ENCODE assay signal across 8 cellular contexts in the genomic region with DNA sequence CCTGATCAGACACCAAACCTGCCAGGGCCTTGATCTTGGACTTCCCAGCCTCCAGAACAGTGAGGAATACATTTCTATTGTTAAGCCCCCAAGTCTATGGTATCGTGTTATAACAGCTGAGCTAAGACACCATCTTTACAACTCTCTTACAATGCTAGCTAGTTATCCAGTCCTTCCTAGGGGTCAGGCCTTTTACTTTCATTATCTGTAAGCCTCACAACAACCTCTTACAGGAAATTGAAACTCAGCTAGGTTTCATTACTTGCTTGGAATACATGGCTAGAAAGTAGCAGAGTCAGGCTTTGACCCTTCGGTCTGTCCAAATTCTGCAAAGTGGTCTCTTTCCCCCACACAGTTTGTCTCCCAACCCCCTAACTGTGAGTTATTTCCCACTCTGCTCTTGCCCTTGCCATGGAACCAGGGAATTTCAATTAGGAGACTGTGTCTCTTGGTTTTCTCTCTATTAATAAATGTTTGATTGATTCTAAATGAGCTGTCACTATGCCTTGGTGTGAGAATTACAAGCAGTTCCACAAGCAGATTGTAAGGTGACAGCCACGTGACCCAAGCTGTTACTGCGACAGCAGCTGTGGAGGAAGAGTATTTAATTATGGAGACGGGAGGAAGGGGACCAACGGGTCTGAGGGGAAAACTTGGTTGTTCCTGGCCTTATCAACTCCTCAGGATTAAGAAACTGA. TPM values are rescaled to one million over a fixed set of nuclear protein-coding genes. Genes with fewer than 3 reads are reported as not detected.
DNase-seq lines count a peak whose midpoint lies in the region; ATAC-seq and TF ChIP-seq lines count a peak whose summit lies in the region.

No MANE protein-coding gene starts in this region.

- H3K27me3 Mint-ChIP-seq in endothelial cell (ENCODE audit: unreplicated experiment) = no peaks in the 10 kb centered on the region

- peak overlapping the region in 3 of 4 donors; percentile 34 to 73 (median 43) for H3K27ac ChIP-seq in gastroesophageal sphincter
- no peak overlapping the region for H3K27ac ChIP-seq in PC-3 (ENCODE audit: low read length)

- no peak for TF ChIP-seq POLR2A in gastroesophageal sphincter (IDR thresholded peaks at IDR 0.05)

- intact Hi-C loops in PC-3 (cut with micrococcal nuclease) = no loop called here

- WGBS in gastroesophageal sphincter (ENCODE audit: low coverage in 1 of 2), 2 donors = 71 to 80% methylated on average over 5 to 6 of the region's 6 CpGs

- no peaks in the 10 kb centered on the region for H3K36me3 Mint-ChIP-seq in endothelial cell (ENCODE audit: low read depth, unreplicated experiment)

- no peak overlapping the region for H3K27ac Mint-ChIP-seq in endothelial cell (ENCODE audit: unreplicated experiment)

- no peaks in the 10 kb centered on the region for H4K20me1 ChIP-seq in PC-3 (ENCODE audit: low read length)

- no peak overlapping the region for H2AFZ ChIP-seq in PC-3 (ENCODE audit: low read length)

- BruUV-seq in PC-3 (replicated peaks; lab: Mats Ljungman, UMichigan) = no TSS peak

- H3K4me1 ChIP-seq in gastroesophageal sphincter (peaks cover 0 to 48% (median 0%) of the 10 kb centered on the region in 3 donors), PC-3 (ENCODE audit: insufficient read depth, low read length) (peaks cover 2% of the 10 kb centered on the region; the same call in 1 of the 2 replicates)

- TF ChIP-seq EP300 in gastroesophageal sphincter (IDR thresholded peaks at IDR 0.05) = no peak

- CTCF ChIA-PET in PC-3 (lab: Charles Lee) = interaction anchor here (0.6 kb wide), 1 partner anchor 130 kb away, joined by 3 read pairs; no protein-coding TSS in a partner anchor

- no peaks in the 10 kb centered on the region for H3K27me3 ChIP-seq in gastroesophageal sphincter
- H3K27me3 ChIP-seq in PC-3 (ENCODE audit: low read length) = no peaks in the 10 kb centered on the region

- H3K79me2 ChIP-seq in PC-3 (ENCODE audit: low read length) = no peaks in the 10 kb centered on the region

- DNase-seq in GM10266 (ENCODE audit: extremely low spot score) (peak; percentile 47), NCI-H526 treated with DMSO at 0.1 percent for 48 hours (lab: John Stamatoyannopoulos, UW) (no peak), NCI-H1436 treated with DMSO at 0.1 percent for 48 hours (lab: John Stamatoyannopoulos, UW) (no peak), PC-3 (no peak), endothelial cell (ENCODE audit: low spot score) (no peak)

- H3K9me3 ChIP-seq in gastroesophageal sphincter = no peaks in the 10 kb centered on the region
- H3K9me3 ChIP-seq in PC-3 (ENCODE audit: low read length) = no peaks in the 10 kb centered on the region

- TF ChIP-seq CTCF in GM10266 (IDR thresholded peaks at IDR 0.05; ENCODE audit: control insufficient read depth, insufficient read depth, low read depth, missing control alignments) = no peak
- TF ChIP-seq CTCF in gastroesophageal sphincter (IDR thresholded peaks at IDR 0.05) = no peak
- no peak for TF ChIP-seq CTCF in PC-3 (conservative IDR thresholded peaks at IDR 0.05; ENCODE audit: low read depth, low read length)
- TF ChIP-seq CTCF in endothelial cell (IDR thresholded peaks at IDR 0.05; ENCODE audit: unreplicated experiment) = no peak

- H3K9me2 ChIP-seq in PC-3 (replicated peaks; ENCODE audit: low read length) = no peaks in the 10 kb centered on the region

- no peaks in the 10 kb centered on the region for H3F3A ChIP-seq in PC-3 (ENCODE audit: low read length, unreplicated experiment)

- H3K4me2 ChIP-seq in PC-3 (ENCODE audit: low read length) = no peak overlapping the region

- peak; percentile 97 for ATAC-seq in GM19467 (IDR thresholded peaks at IDR 0.05; ENCODE audit: unreplicated experiment)
- ATAC-seq in HG03354 (IDR thresholded peaks at IDR 0.05; ENCODE audit: poor library complexity, severe bottlenecking, unreplicated experiment) = peak; percentile 99
- no peak for ATAC-seq in gastroesophageal sphincter
- ATAC-seq in PC-3 = no peak

- no peak overlapping the region for H3K4me3 ChIP-seq in gastroesophageal sphincter
- H3K4me3 ChIP-seq in PC-3 (ENCODE audit: low read length) = no peak overlapping the region

- POLR2A ChIA-PET in PC-3 (lab: Charles Lee; ENCODE audit: unreplicated experiment) = no interaction called here

- no peaks in the 10 kb centered on the region for H3K4me1 Mint-ChIP-seq in endothelial cell (ENCODE audit: unreplicated experiment)

- no peak overlapping the region for H3K9ac ChIP-seq in PC-3 (ENCODE audit: low read length)

- H3K36me3 ChIP-seq in gastroesophageal sphincter = no peaks in the 10 kb centered on the region
- no peaks in the 10 kb centered on the region for H3K36me3 ChIP-seq in PC-3 (ENCODE audit: low read depth, low read length)

- no peaks in the 10 kb centered on the region for H3K9me3 Mint-ChIP-seq in endothelial cell (ENCODE audit: unreplicated experiment)

- no peak overlapping the region for H3K4me3 Mint-ChIP-seq in endothelial cell (ENCODE audit: unreplicated experiment)

RNA-seq across cellular contexts. Expression of gene CLMP, which starts 38.4 kb away (rescaled TPM):
- total RNA-seq in gastroesophageal sphincter (100 to 1,000 TPM in 3 of 4 donors, 10 to 100 TPM in 1; 89.1 to 274 (median 151) TPM), PC-3 (2014; rRNA removed) (30.4 and 33.0 TPM in 2 replicates), endothelial cell (ENCODE audit: unreplicated experiment) (5.5 TPM)

Comparison
In these comparisons a context has a peak if more than half of its experiments do, and no peak if none do; other contexts are left out.
1. ATAC-seq: peak in GM19467 (single experiment) and HG03354 (single experiment); none in gastroesophageal sphincter (single experiment) and PC-3 (single experiment).